9 cellular contexts compared by ENCODE assay signal in genomic region chr7:158588085-158588877, GRCh38. TPM values are rescaled to one million over a fixed set of nuclear protein-coding genes. Genes with fewer than 3 reads are reported as not detected.
DNase-seq lines count a peak whose midpoint lies in the region; ATAC-seq and TF ChIP-seq lines count a peak whose summit lies in the region.
"Had no signal": no experiment of that assay in that cellular context is flagged by ENCODE, and none has a peak within 500 bp of the region (broad histone marks: within the 10 kb centered on the region; RNA-seq: fewer than 3 reads in every experiment).

No MANE protein-coding gene starts in this region.

- H3K36me3 Mint-ChIP-seq in stimulated activated naive CD8-positive, alpha-beta T cell treated with anti-CD3 and anti-CD28 coated beads, Interleukin-15, Interleukin-2, amounts not matched to agents 100 ng/mL and 50 ng/mL, for 24 hours (ENCODE audit: low read depth), result no peaks in the 10 kb centered on the region
- H3K36me3 Mint-ChIP-seq in naive thymus-derived CD4-positive, alpha-beta T cell, result peaks cover 0 to 11% (median 0%) of the 10 kb centered on the region in 5 donors

- peaks cover 6% of the 10 kb centered on the region for H3K4me1 Mint-ChIP-seq in stimulated activated naive CD8-positive, alpha-beta T cell treated with anti-CD3 and anti-CD28 coated beads, Interleukin-15, Interleukin-2, amounts not matched to agents 100 ng/mL and 50 ng/mL, for 24 hours (ENCODE audit: low read depth)
- peaks cover 0 to 22% (median 11%) of the 10 kb centered on the region in 7 donors for H3K4me1 Mint-ChIP-seq in naive thymus-derived CD4-positive, alpha-beta T cell

- peak overlapping the region; percentile 26 for H3K4me3 Mint-ChIP-seq in stimulated activated naive CD8-positive, alpha-beta T cell treated with anti-CD3 and anti-CD28 coated beads, Interleukin-15, Interleukin-2, amounts not matched to agents 100 ng/mL and 50 ng/mL, for 24 hours
- H3K4me3 Mint-ChIP-seq in naive thymus-derived CD4-positive, alpha-beta T cell, result peak overlapping the region in 8 of 10 donors; percentile 44 to 76 (median 58)

- no peak for ATAC-seq in stimulated activated naive CD8-positive, alpha-beta T cell treated with anti-CD3 and anti-CD28 coated beads, Interleukin-15, Interleukin-2, amounts not matched to agents 100 U/mL and 50 U/mL, for 24 hours
- ATAC-seq in naive thymus-derived CD4-positive, alpha-beta T cell, result no peak
- no peak for ATAC-seq in HG02623 (IDR thresholded peaks at IDR 0.05; ENCODE audit: unreplicated experiment)

- no peak overlapping the region for H3K27ac Mint-ChIP-seq in stimulated activated naive CD8-positive, alpha-beta T cell treated with anti-CD3 and anti-CD28 coated beads, Interleukin-15, Interleukin-2, amounts not matched to agents 100 ng/mL and 50 ng/mL, for 24 hours
- peak overlapping the region in 3 of 9 donors; percentile 1 to 31 (median 29) for H3K27ac Mint-ChIP-seq in naive thymus-derived CD4-positive, alpha-beta T cell

- intact Hi-C loops in naive thymus-derived CD4-positive, alpha-beta T cell (cut with micrococcal nuclease), result no loop called here

- peak overlapping the region; percentile 19 to 24 for H3K4me3 ChIP-seq in cardiac fibroblast (replicated peaks in 1 of 2; ENCODE audit: low read depth in 2 of 2, low read length in 2 of 2)
- H3K4me3 ChIP-seq in naive thymus-derived CD4-positive, alpha-beta T cell (ENCODE audit: low read length), result no peak overlapping the region

- no peaks in the 10 kb centered on the region for H3K9me3 ChIP-seq in naive thymus-derived CD4-positive, alpha-beta T cell (ENCODE audit: control insufficient read depth in 2 of 3, low read length in 3 of 3)
- H3K9me3 ChIP-seq: pancreas had no signal

- no peaks in the 10 kb centered on the region for H3K9me3 Mint-ChIP-seq in stimulated activated naive CD8-positive, alpha-beta T cell treated with anti-CD3 and anti-CD28 coated beads, Interleukin-15, Interleukin-2, amounts not matched to agents 100 ng/mL and 50 ng/mL, for 24 hours
- peaks cover 0 to 14% (median 4%) of the 10 kb centered on the region in 11 donors for H3K9me3 Mint-ChIP-seq in naive thymus-derived CD4-positive, alpha-beta T cell

- CTCF ChIA-PET in naive thymus-derived CD4-positive, alpha-beta T cell (lab: Charles Lee), result no interaction called here

- peaks cover 37% of the 10 kb centered on the region for H3K27me3 Mint-ChIP-seq in stimulated activated naive CD8-positive, alpha-beta T cell treated with anti-CD3 and anti-CD28 coated beads, Interleukin-15, Interleukin-2, amounts not matched to agents 100 ng/mL and 50 ng/mL, for 24 hours
- H3K27me3 Mint-ChIP-seq in naive thymus-derived CD4-positive, alpha-beta T cell, result peaks cover 36 to 47% (median 37%) of the 10 kb centered on the region in 5 donors

- no peak overlapping the region for H3K27ac ChIP-seq in naive thymus-derived CD4-positive, alpha-beta T cell (ENCODE audit: low read depth, low read length)
- H3K27ac ChIP-seq: pancreas had no signal

- POLR2A ChIA-PET in naive thymus-derived CD4-positive, alpha-beta T cell (lab: Charles Lee), result no interaction called here

- TF ChIP-seq CTCF in cardiac fibroblast (IDR thresholded peaks at IDR 0.05; ENCODE audit: low read depth, low read length), result no peak
- no peak for TF ChIP-seq CTCF in GM10266 (IDR thresholded peaks at IDR 0.05; ENCODE audit: control insufficient read depth, insufficient read depth, low read depth, missing control alignments)

- H3K27me3 ChIP-seq in naive thymus-derived CD4-positive, alpha-beta T cell (ENCODE audit: control insufficient read depth in 2 of 2, insufficient read depth in 2 of 2, low read length in 2 of 2), result peaks cover 0 to 22% of the 10 kb centered on the region in 2 donors
- H3K27me3 ChIP-seq: pancreas had no signal

- peaks cover 3 to 11% of the 10 kb centered on the region in 2 donors for H3K4me1 ChIP-seq in naive thymus-derived CD4-positive, alpha-beta T cell (ENCODE audit: control insufficient read depth in 2 of 2, insufficient read depth in 2 of 2, low read length in 2 of 2)

- DNase-seq in stimulated activated naive CD8-positive, alpha-beta T cell treated with anti-CD3 and anti-CD28 coated beads, Interleukin-15, Interleukin-2, amounts not matched to agents 100 U/mL and 50 U/mL, for 24 hours, result no peak
- DNase-seq in cardiac fibroblast (ENCODE audit: low read depth in 2 of 2) (no peak), GM10266 (ENCODE audit: extremely low spot score) (no peak), mucosa of gallbladder (ENCODE audit: low spot score) (no peak), hippocampal formation (lab: John Stamatoyannopoulos, UW) (no peak)
- DNase-seq in naive thymus-derived CD4-positive, alpha-beta T cell, result no peak

- no peaks in the 10 kb centered on the region for H3K36me3 ChIP-seq in naive thymus-derived CD4-positive, alpha-beta T cell (ENCODE audit: control insufficient read depth in 2 of 3, insufficient read depth in 3 of 3, low read length in 3 of 3)
- H3K36me3 ChIP-seq: pancreas had no signal

RNA-seq across cellular contexts. Expression of gene PTPRN2, which starts 0.7 kb away (rescaled TPM):
- total RNA-seq in naive thymus-derived CD4-positive, alpha-beta T cell, result 1 to 10 TPM in 3 of 5 experiments, under 1 TPM in 2; 0.58 to 2.3 (median 1.3) TPM
- 1 to 10 TPM; 1.7 to 2.1 TPM for polyA plus RNA-seq in naive thymus-derived CD4-positive, alpha-beta T cell
- 11.9 TPM for total RNA-seq in mucosa of gallbladder
